Comparison of ENCODE assay signal across 1 cellular context in genomic region chr16:31033709-31034492, GRCh38.
A peak's percentile ranks its signal among the peaks of the same experiment; 100 is the strongest.
TF ChIP-seq lines count a peak whose summit lies in the region.

No MANE protein-coding gene starts in this region.

TF ChIP-seq in HepG2, 621 proteins besides CTCF, POLR2A, EP300 and RAD21 (continued from another document and continues in another):
- TF ChIP-seq, protein P1, sequence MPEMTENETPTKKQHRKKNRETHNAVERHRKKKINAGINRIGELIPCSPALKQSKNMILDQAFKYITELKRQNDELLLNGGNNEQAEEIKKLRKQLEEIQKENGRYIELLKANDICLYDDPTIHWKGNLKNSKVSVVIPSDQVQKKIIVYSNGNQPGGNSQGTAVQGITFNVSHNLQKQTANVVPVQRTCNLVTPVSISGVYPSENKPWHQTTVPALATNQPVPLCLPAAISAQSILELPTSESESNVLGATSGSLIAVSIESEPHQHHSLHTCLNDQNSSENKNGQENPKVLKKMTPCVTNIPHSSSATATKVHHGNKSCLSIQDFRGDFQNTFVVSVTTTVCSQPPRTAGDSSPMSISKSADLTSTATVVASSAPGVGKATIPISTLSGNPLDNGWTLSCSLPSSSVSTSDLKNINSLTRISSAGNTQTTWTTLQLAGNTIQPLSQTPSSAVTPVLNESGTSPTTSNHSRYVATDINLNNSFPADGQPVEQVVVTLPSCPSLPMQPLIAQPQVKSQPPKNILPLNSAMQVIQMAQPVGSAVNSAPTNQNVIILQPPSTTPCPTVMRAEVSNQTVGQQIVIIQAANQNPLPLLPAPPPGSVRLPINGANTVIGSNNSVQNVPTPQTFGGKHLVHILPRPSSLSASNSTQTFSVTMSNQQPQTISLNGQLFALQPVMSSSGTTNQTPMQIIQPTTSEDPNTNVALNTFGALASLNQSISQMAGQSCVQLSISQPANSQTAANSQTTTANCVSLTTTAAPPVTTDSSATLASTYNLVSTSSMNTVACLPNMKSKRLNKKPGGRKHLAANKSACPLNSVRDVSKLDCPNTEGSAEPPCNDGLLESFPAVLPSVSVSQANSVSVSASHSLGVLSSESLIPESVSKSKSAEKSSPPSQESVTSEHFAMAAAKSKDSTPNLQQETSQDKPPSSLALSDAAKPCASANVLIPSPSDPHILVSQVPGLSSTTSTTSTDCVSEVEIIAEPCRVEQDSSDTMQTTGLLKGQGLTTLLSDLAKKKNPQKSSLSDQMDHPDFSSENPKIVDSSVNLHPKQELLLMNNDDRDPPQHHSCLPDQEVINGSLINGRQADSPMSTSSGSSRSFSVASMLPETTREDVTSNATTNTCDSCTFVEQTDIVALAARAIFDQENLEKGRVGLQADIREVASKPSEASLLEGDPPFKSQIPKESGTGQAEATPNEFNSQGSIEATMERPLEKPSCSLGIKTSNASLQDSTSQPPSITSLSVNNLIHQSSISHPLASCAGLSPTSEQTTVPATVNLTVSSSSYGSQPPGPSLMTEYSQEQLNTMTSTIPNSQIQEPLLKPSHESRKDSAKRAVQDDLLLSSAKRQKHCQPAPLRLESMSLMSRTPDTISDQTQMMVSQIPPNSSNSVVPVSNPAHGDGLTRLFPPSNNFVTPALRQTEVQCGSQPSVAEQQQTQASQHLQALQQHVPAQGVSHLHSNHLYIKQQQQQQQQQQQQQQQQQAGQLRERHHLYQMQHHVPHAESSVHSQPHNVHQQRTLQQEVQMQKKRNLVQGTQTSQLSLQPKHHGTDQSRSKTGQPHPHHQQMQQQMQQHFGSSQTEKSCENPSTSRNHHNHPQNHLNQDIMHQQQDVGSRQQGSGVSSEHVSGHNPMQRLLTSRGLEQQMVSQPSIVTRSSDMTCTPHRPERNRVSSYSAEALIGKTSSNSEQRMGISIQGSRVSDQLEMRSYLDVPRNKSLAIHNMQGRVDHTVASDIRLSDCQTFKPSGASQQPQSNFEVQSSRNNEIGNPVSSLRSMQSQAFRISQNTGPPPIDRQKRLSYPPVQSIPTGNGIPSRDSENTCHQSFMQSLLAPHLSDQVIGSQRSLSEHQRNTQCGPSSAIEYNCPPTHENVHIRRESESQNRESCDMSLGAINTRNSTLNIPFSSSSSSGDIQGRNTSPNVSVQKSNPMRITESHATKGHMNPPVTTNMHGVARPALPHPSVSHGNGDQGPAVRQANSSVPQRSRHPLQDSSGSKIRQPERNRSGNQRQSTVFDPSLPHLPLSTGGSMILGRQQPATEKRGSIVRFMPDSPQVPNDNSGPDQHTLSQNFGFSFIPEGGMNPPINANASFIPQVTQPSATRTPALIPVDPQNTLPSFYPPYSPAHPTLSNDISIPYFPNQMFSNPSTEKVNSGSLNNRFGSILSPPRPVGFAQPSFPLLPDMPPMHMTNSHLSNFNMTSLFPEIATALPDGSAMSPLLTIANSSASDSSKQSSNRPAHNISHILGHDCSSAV (CRISPR knock-in tag; IDR thresholded peaks at IDR 0.05; ENCODE audit: borderline replicate concordance), result no peak
- TF ChIP-seq, protein P2, sequence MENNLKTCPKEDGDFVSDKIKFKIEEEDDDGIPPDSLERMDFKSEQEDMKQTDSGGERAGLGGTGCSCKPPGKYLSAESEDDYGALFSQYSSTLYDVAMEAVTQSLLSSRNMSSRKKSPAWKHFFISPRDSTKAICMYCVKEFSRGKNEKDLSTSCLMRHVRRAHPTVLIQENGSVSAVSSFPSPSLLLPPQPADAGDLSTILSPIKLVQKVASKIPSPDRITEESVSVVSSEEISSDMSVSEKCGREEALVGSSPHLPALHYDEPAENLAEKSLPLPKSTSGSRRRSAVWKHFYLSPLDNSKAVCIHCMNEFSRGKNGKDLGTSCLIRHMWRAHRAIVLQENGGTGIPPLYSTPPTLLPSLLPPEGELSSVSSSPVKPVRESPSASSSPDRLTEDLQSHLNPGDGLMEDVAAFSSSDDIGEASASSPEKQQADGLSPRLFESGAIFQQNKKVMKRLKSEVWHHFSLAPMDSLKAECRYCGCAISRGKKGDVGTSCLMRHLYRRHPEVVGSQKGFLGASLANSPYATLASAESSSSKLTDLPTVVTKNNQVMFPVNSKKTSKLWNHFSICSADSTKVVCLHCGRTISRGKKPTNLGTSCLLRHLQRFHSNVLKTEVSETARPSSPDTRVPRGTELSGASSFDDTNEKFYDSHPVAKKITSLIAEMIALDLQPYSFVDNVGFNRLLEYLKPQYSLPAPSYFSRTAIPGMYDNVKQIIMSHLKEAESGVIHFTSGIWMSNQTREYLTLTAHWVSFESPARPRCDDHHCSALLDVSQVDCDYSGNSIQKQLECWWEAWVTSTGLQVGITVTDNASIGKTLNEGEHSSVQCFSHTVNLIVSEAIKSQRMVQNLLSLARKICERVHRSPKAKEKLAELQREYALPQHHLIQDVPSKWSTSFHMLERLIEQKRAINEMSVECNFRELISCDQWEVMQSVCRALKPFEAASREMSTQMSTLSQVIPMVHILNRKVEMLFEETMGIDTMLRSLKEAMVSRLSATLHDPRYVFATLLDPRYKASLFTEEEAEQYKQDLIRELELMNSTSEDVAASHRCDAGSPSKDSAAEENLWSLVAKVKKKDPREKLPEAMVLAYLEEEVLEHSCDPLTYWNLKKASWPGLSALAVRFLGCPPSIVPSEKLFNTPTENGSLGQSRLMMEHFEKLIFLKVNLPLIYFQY (CRISPR knock-in tag; IDR thresholded peaks at IDR 0.05; ENCODE audit: borderline replicate concordance), result peak; percentile 69; the same call in 1 of the 2 replicates
- TF ChIP-seq ZKSCAN8 (CRISPR knock-in tag; IDR thresholded peaks at IDR 0.05; ENCODE audit: borderline replicate concordance), result no peak
- peak; percentile 2; the same call in 1 of the 2 replicates for TF ChIP-seq ZNF713 (CRISPR knock-in tag; IDR thresholded peaks at IDR 0.05)
- TF ChIP-seq MTF2 (CRISPR knock-in tag; IDR thresholded peaks at IDR 0.05; ENCODE audit: borderline replicate concordance), result no peak
- no peak for TF ChIP-seq ATRX (CRISPR knock-in tag; IDR thresholded peaks at IDR 0.05; ENCODE audit: borderline replicate concordance)
- TF ChIP-seq ZNF274 (CRISPR knock-in tag; IDR thresholded peaks at IDR 0.05), result peak; percentile 87; the same call in 1 of the 2 replicates
- no peak for TF ChIP-seq ZNF678 (CRISPR knock-in tag; IDR thresholded peaks at IDR 0.05)
- no peak for TF ChIP-seq ATF7-NPFF (CRISPR knock-in tag; IDR thresholded peaks at IDR 0.05; ENCODE audit: low read depth)
- TF ChIP-seq GFI1 (CRISPR knock-in tag; IDR thresholded peaks at IDR 0.05; ENCODE audit: borderline replicate concordance), result 0 out of 2 replicates have a peak, but pooled peaks have one; percentile 36
- TF ChIP-seq ZNF562 (CRISPR knock-in tag; IDR thresholded peaks at IDR 0.05; ENCODE audit: borderline replicate concordance), result no peak
- no peak; the same call in 1 of the 2 replicates for TF ChIP-seq ZNF747 (CRISPR knock-in tag; IDR thresholded peaks at IDR 0.05; ENCODE audit: borderline replicate concordance)
- TF ChIP-seq SPEN (CRISPR knock-in tag; IDR thresholded peaks at IDR 0.05; ENCODE audit: low read depth), result 0 out of 2 replicates have a peak, but pooled peaks have one; percentile 36
- peak; percentile 58; the same call in 1 of the 2 replicates for TF ChIP-seq KAT8 (CRISPR knock-in tag; IDR thresholded peaks at IDR 0.05)
- TF ChIP-seq, protein P3, sequence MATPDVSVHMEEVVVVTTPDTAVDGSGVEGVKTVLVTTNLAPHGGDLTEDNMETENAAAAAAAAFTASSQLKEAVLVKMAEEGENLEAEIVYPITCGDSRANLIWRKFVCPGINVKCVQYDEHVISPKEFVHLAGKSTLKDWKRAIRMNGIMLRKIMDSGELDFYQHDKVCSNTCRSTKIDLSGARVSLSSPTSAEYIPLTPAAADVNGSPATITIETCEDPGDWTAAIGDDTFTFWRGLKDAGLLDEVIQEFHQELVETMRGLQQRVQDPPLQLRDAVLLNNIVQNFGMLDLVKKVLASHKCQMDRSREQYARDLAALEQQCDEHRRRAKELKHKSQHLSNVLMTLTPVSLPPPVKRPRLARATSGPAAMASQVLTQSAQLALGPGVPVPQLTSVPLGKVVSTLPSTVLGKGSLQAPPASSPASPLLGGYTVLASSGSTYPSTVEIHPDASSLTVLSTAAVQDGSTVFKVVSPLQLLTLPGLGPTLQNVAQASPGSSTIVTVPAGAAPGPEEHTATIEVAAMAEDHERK (CRISPR knock-in tag; IDR thresholded peaks at IDR 0.05; ENCODE audit: low read depth), result no peak; the same call in 1 of the 2 replicates
- 0 out of 2 replicates have a peak, but pooled peaks have one; percentile 9 for TF ChIP-seq ZBTB21 (CRISPR knock-in tag; IDR thresholded peaks at IDR 0.05)
- TF ChIP-seq, protein P4, sequence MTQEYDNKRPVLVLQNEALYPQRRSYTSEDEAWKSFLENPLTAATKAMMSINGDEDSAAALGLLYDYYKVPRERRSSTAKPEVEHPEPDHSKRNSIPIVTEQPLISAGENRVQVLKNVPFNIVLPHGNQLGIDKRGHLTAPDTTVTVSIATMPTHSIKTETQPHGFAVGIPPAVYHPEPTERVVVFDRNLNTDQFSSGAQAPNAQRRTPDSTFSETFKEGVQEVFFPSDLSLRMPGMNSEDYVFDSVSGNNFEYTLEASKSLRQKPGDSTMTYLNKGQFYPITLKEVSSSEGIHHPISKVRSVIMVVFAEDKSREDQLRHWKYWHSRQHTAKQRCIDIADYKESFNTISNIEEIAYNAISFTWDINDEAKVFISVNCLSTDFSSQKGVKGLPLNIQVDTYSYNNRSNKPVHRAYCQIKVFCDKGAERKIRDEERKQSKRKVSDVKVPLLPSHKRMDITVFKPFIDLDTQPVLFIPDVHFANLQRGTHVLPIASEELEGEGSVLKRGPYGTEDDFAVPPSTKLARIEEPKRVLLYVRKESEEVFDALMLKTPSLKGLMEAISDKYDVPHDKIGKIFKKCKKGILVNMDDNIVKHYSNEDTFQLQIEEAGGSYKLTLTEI (CRISPR knock-in tag; conservative IDR thresholded peaks at IDR 0.05), result no peak
- TF ChIP-seq PTBP1 (IDR thresholded peaks at IDR 0.05; ENCODE audit: low read depth, low read length, poor library complexity, severe bottlenecking), result no peak
- TF ChIP-seq EHMT2 (IDR thresholded peaks at IDR 0.05; ENCODE audit: borderline replicate concordance, low read depth, low read length), result no peak
- TF ChIP-seq ZNF207 (IDR thresholded peaks at IDR 0.05; ENCODE audit: borderline replicate concordance), result no peak
- no peak for TF ChIP-seq ZBTB7B (CRISPR knock-in tag; IDR thresholded peaks at IDR 0.05)
- TF ChIP-seq SMAD1 (CRISPR knock-in tag; IDR thresholded peaks at IDR 0.05; ENCODE audit: borderline replicate concordance, low read depth), result no peak
- peak; percentile 63 for TF ChIP-seq FOXK2 (IDR thresholded peaks at IDR 0.05)
- TF ChIP-seq NR2C2 (CRISPR knock-in tag; IDR thresholded peaks at IDR 0.05; ENCODE audit: borderline replicate concordance), result peak; percentile 68
- TF ChIP-seq ESRRA (CRISPR knock-in tag; IDR thresholded peaks at IDR 0.05; ENCODE audit: low read depth), result 0 out of 2 replicates have a peak, but pooled peaks have one; percentile 35
- TF ChIP-seq ZNF773 (CRISPR knock-in tag; IDR thresholded peaks at IDR 0.05; ENCODE audit: borderline replicate concordance), result no peak
- no peak for TF ChIP-seq ATF1 (CRISPR knock-in tag; IDR thresholded peaks at IDR 0.05)
- no peak for TF ChIP-seq BRCA1 (CRISPR knock-in tag; IDR thresholded peaks at IDR 0.05)
- TF ChIP-seq ELF4 (CRISPR knock-in tag; IDR thresholded peaks at IDR 0.05; ENCODE audit: borderline replicate concordance), result no peak
- TF ChIP-seq SATB2 (CRISPR knock-in tag; IDR thresholded peaks at IDR 0.05), result no peak
- peak; percentile 58; the same call in 1 of the 2 replicates for TF ChIP-seq SP5 (CRISPR knock-in tag; IDR thresholded peaks at IDR 0.05; ENCODE audit: borderline replicate concordance, low read depth)
- TF ChIP-seq, protein P5, sequence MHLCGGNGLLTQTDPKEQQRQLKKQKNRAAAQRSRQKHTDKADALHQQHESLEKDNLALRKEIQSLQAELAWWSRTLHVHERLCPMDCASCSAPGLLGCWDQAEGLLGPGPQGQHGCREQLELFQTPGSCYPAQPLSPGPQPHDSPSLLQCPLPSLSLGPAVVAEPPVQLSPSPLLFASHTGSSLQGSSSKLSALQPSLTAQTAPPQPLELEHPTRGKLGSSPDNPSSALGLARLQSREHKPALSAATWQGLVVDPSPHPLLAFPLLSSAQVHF (CRISPR knock-in tag; IDR thresholded peaks at IDR 0.05), result 0 out of 2 replicates have a peak, but pooled peaks have one; percentile 47
- TF ChIP-seq, protein P6, sequence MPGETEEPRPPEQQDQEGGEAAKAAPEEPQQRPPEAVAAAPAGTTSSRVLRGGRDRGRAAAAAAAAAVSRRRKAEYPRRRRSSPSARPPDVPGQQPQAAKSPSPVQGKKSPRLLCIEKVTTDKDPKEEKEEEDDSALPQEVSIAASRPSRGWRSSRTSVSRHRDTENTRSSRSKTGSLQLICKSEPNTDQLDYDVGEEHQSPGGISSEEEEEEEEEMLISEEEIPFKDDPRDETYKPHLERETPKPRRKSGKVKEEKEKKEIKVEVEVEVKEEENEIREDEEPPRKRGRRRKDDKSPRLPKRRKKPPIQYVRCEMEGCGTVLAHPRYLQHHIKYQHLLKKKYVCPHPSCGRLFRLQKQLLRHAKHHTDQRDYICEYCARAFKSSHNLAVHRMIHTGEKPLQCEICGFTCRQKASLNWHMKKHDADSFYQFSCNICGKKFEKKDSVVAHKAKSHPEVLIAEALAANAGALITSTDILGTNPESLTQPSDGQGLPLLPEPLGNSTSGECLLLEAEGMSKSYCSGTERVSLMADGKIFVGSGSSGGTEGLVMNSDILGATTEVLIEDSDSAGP (CRISPR knock-in tag; IDR thresholded peaks at IDR 0.05; ENCODE audit: borderline replicate concordance), result peak; percentile 51; the same call in 1 of the 2 replicates
- TF ChIP-seq, protein P7, sequence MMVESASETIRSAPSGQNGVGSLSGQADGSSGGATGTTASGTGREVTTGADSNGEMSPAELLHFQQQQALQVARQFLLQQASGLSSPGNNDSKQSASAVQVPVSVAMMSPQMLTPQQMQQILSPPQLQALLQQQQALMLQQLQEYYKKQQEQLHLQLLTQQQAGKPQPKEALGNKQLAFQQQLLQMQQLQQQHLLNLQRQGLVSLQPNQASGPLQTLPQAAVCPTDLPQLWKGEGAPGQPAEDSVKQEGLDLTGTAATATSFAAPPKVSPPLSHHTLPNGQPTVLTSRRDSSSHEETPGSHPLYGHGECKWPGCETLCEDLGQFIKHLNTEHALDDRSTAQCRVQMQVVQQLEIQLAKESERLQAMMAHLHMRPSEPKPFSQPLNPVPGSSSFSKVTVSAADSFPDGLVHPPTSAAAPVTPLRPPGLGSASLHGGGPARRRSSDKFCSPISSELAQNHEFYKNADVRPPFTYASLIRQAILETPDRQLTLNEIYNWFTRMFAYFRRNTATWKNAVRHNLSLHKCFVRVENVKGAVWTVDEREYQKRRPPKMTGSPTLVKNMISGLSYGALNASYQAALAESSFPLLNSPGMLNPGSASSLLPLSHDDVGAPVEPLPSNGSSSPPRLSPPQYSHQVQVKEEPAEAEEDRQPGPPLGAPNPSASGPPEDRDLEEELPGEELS (CRISPR knock-in tag; IDR thresholded peaks at IDR 0.05), result peak; percentile 37; the same call in 1 of the 2 replicates
- 0 out of 2 replicates have a peak, but pooled peaks have one; percentile 18 for TF ChIP-seq ZNF772 (CRISPR knock-in tag; IDR thresholded peaks at IDR 0.05)
- peak; percentile 84; the same call in 2 of the 3 replicates for TF ChIP-seq MXI1 (IDR thresholded peaks at IDR 0.05; ENCODE audit: borderline replicate concordance, low read depth, low read length)
- peak; percentile 78 for TF ChIP-seq TAF1 (CRISPR knock-in tag; IDR thresholded peaks at IDR 0.05)
- TF ChIP-seq SP2 (CRISPR knock-in tag; IDR thresholded peaks at IDR 0.05), result peak; percentile 3; the same call in 1 of the 2 replicates
- no peak for TF ChIP-seq TCF12 (IDR thresholded peaks at IDR 0.05)
- TF ChIP-seq TCF12 (CRISPR knock-in tag; IDR thresholded peaks at IDR 0.05), result no peak; the same call in 1 of the 2 replicates
- TF ChIP-seq, protein P8, sequence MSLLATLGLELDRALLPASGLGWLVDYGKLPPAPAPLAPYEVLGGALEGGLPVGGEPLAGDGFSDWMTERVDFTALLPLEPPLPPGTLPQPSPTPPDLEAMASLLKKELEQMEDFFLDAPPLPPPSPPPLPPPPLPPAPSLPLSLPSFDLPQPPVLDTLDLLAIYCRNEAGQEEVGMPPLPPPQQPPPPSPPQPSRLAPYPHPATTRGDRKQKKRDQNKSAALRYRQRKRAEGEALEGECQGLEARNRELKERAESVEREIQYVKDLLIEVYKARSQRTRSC (CRISPR knock-in tag; IDR thresholded peaks at IDR 0.05; ENCODE audit: low read depth), result no peak
- peak; percentile 86 for TF ChIP-seq ZFP37 (CRISPR knock-in tag; IDR thresholded peaks at IDR 0.05; ENCODE audit: borderline replicate concordance)
